In the genomic region with DNA sequence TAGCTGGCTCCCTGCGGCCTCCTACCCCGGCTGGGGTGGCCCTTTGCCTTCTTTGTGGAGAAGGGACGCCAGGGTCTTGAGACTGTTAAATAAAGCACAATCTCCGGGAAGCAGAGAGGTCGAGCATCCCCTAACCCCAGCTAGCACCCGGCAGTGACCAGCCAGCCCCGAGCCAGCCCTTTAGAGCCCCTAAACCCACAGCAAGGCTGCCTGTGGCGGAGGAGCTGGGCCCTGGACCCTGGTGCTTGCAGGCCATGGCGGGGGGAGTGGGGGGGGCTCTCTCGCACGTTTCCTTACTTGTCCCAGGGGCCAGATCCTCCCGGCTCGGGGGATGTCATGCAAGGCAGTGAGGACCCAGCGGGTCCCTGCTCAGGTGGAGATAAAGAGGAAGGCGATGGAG, we compare ENCODE assay signal across 1 cellular context.
TF ChIP-seq lines count a peak whose summit lies in the region.

No MANE protein-coding gene starts in this region.

TF ChIP-seq in H1, 55 proteins besides CTCF, POLR2A, EP300 and RAD21:
- TF ChIP-seq RBBP5 (IDR thresholded peaks at IDR 0.05; ENCODE audit: borderline replicate concordance, low read depth, low read length), result 0 out of 2 replicates have a peak, but pooled peaks have one; percentile 9
- TF ChIP-seq, protein P1, sequence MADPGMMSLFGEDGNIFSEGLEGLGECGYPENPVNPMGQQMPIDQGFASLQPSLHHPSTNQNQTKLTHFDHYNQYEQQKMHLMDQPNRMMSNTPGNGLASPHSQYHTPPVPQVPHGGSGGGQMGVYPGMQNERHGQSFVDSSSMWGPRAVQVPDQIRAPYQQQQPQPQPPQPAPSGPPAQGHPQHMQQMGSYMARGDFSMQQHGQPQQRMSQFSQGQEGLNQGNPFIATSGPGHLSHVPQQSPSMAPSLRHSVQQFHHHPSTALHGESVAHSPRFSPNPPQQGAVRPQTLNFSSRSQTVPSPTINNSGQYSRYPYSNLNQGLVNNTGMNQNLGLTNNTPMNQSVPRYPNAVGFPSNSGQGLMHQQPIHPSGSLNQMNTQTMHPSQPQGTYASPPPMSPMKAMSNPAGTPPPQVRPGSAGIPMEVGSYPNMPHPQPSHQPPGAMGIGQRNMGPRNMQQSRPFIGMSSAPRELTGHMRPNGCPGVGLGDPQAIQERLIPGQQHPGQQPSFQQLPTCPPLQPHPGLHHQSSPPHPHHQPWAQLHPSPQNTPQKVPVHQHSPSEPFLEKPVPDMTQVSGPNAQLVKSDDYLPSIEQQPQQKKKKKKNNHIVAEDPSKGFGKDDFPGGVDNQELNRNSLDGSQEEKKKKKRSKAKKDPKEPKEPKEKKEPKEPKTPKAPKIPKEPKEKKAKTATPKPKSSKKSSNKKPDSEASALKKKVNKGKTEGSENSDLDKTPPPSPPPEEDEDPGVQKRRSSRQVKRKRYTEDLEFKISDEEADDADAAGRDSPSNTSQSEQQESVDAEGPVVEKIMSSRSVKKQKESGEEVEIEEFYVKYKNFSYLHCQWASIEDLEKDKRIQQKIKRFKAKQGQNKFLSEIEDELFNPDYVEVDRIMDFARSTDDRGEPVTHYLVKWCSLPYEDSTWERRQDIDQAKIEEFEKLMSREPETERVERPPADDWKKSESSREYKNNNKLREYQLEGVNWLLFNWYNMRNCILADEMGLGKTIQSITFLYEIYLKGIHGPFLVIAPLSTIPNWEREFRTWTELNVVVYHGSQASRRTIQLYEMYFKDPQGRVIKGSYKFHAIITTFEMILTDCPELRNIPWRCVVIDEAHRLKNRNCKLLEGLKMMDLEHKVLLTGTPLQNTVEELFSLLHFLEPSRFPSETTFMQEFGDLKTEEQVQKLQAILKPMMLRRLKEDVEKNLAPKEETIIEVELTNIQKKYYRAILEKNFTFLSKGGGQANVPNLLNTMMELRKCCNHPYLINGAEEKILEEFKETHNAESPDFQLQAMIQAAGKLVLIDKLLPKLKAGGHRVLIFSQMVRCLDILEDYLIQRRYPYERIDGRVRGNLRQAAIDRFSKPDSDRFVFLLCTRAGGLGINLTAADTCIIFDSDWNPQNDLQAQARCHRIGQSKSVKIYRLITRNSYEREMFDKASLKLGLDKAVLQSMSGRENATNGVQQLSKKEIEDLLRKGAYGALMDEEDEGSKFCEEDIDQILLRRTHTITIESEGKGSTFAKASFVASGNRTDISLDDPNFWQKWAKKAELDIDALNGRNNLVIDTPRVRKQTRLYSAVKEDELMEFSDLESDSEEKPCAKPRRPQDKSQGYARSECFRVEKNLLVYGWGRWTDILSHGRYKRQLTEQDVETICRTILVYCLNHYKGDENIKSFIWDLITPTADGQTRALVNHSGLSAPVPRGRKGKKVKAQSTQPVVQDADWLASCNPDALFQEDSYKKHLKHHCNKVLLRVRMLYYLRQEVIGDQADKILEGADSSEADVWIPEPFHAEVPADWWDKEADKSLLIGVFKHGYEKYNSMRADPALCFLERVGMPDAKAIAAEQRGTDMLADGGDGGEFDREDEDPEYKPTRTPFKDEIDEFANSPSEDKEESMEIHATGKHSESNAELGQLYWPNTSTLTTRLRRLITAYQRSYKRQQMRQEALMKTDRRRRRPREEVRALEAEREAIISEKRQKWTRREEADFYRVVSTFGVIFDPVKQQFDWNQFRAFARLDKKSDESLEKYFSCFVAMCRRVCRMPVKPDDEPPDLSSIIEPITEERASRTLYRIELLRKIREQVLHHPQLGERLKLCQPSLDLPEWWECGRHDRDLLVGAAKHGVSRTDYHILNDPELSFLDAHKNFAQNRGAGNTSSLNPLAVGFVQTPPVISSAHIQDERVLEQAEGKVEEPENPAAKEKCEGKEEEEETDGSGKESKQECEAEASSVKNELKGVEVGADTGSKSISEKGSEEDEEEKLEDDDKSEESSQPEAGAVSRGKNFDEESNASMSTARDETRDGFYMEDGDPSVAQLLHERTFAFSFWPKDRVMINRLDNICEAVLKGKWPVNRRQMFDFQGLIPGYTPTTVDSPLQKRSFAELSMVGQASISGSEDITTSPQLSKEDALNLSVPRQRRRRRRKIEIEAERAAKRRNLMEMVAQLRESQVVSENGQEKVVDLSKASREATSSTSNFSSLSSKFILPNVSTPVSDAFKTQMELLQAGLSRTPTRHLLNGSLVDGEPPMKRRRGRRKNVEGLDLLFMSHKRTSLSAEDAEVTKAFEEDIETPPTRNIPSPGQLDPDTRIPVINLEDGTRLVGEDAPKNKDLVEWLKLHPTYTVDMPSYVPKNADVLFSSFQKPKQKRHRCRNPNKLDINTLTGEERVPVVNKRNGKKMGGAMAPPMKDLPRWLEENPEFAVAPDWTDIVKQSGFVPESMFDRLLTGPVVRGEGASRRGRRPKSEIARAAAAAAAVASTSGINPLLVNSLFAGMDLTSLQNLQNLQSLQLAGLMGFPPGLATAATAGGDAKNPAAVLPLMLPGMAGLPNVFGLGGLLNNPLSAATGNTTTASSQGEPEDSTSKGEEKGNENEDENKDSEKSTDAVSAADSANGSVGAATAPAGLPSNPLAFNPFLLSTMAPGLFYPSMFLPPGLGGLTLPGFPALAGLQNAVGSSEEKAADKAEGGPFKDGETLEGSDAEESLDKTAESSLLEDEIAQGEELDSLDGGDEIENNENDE (IDR thresholded peaks at IDR 0.05; ENCODE audit: insufficient replicate concordance, low read length), result no peak
